33 cellular contexts compared by ENCODE assay signal in the genomic region with DNA sequence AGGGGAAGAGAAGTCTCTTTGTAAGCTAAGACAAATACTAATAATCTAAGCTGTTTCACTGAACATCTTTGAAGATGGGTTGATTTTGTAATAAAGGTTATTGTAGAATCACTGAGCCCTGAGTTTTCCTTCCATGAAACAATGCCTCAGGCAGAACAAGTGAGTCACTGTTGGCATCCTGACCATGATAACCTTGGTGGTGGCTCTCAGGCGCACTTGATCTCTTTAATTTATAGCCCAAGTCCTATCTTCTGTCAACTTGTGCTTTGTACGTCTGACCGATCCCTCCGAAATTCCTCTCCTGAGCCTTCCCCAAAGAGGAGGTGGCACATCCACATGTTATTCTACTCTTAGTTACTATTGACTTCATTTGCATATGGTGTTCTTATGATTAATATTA.
"Had no signal": no experiment of that assay in that cellular context is flagged by ENCODE, and none has a peak within 500 bp of the region (broad histone marks: within the 10 kb centered on the region; RNA-seq: fewer than 3 reads in every experiment).

No MANE protein-coding gene starts in this region.

- H3K4me1 ChIP-seq: ascending aorta, breast epithelium, colonic mucosa, esophagus squamous epithelium, gastroesophageal sphincter, heart right ventricle had no signal

- H3K9me3 ChIP-seq: ascending aorta, breast epithelium, colonic mucosa, esophagus squamous epithelium, gastroesophageal sphincter had no signal

- H3K36me3 ChIP-seq: ascending aorta, breast epithelium, cardiac muscle cell, colonic mucosa, esophagus squamous epithelium, gastroesophageal sphincter, heart right ventricle, WERI-Rb-1 had no signal

- H3K4me3 Mint-ChIP-seq: activated B cell treated with CpG ODN at 0.5 μM for 24 hours; activated CD4-positive, alpha-beta memory T cell treated with anti-CD3 and anti-CD28 coated beads for 36 hours; activated CD4-positive, alpha-beta T cell treated with anti-CD3 and anti-CD28 coated beads for 36 hours; activated CD4-positive, alpha-beta T cell treated with anti-CD3 and anti-CD28 coated beads, Interleukin-2, amount 10 ng/mL, durations not matched to agents 24 days and 14 days; activated CD8-positive, alpha-beta memory T cell treated with anti-CD3 and anti-CD28 coated beads, Interleukin-2, amount 10 ng/mL, durations not matched to agents 7 days and 5 days; activated CD8-positive, alpha-beta T cell treated with anti-CD3 and anti-CD28 coated beads, Interleukin-2, amount 10 ng/mL, durations not matched to agents 7 days and 5 days; activated naive CD4-positive, alpha-beta T cell treated with anti-CD3 and anti-CD28 coated beads for 36 hours; activated naive CD4-positive, alpha-beta T cell treated with anti-CD3 and anti-CD28 coated beads, Interleukin-2, amount 50 U/mL, for 24 hours; activated naive CD8-positive, alpha-beta T cell treated with anti-CD3 and anti-CD28 coated beads for 36 hours; activated naive CD8-positive, alpha-beta T cell treated with anti-CD3 and anti-CD28 coated beads, Interleukin-2, amount 50 U/mL, for 24 hours; activated T-helper 1 cell treated with anti-CD3 and anti-CD28 coated beads, Interleukin-12 subunit alpha, Interleukin-12 subunit beta, Interleukin-2, Interleukin-4 antibody, amounts not matched to agents 30 ng/mL and 10 ng/mL and 1 ng/mL, durations not matched to agents 14 hours and 24 hours and 36 hours; brain; T-helper 1 cell treated with Interleukin-12 subunit alpha and Interleukin-12 subunit beta and Interleukin-4 antibody, amounts not matched to agents 30 μg/mL and 1 μg/mL, for 36 hours had no signal

- H3K4me3 ChIP-seq: ascending aorta, breast epithelium, cardiac muscle cell, colonic mucosa, esophagus squamous epithelium, gastroesophageal sphincter, heart right ventricle had no signal

- H3K27me3 ChIP-seq: ascending aorta, breast epithelium, cardiac muscle cell, colonic mucosa, esophagus squamous epithelium, gastroesophageal sphincter, heart right ventricle had no signal

- H3K27ac ChIP-seq: ascending aorta, breast epithelium, cardiac muscle cell, colonic mucosa, epithelial cell of prostate, esophagus squamous epithelium, gastroesophageal sphincter, heart right ventricle, WERI-Rb-1 had no signal

- H3K9me3 Mint-ChIP-seq: activated B cell treated with CpG ODN at 0.5 μM for 24 hours; activated CD4-positive, alpha-beta T cell treated with anti-CD3 and anti-CD28 coated beads, Interleukin-2, amount 10 ng/mL, durations not matched to agents 24 days and 14 days; activated T-helper 1 cell treated with anti-CD3 and anti-CD28 coated beads, Interleukin-12 subunit alpha, Interleukin-12 subunit beta, Interleukin-2, Interleukin-4 antibody, amounts not matched to agents 30 ng/mL and 10 ng/mL and 1 ng/mL, durations not matched to agents 14 hours and 24 hours and 36 hours; activated T-helper 2 cell treated with anti-CD3 and anti-CD28 coated beads, Interferon-gamma antibody, Interleukin-2, Interleukin-4, amounts not matched to agents 10 μg/mL and 5 μg/mL and 100 μg/mL, durations not matched to agents 14 hours and 24 hours and 36 hours; brain; T-helper 1 cell treated with Interleukin-12 subunit alpha and Interleukin-12 subunit beta and Interleukin-4 antibody, amounts not matched to agents 30 μg/mL and 1 μg/mL, for 36 hours had no signal

- H3K27ac Mint-ChIP-seq: activated B cell treated with CpG ODN at 0.5 μM for 24 hours; activated CD4-positive, alpha-beta memory T cell treated with anti-CD3 and anti-CD28 coated beads for 36 hours; activated CD4-positive, alpha-beta T cell treated with anti-CD3 and anti-CD28 coated beads for 36 hours; activated CD4-positive, alpha-beta T cell treated with anti-CD3 and anti-CD28 coated beads, Interleukin-2, amount 10 ng/mL, durations not matched to agents 24 days and 14 days; activated CD8-positive, alpha-beta memory T cell treated with anti-CD3 and anti-CD28 coated beads, Interleukin-2, amount 10 ng/mL, durations not matched to agents 7 days and 5 days; activated CD8-positive, alpha-beta T cell treated with anti-CD3 and anti-CD28 coated beads, Interleukin-2, amount 10 ng/mL, durations not matched to agents 7 days and 5 days; activated naive CD4-positive, alpha-beta T cell treated with anti-CD3 and anti-CD28 coated beads for 36 hours; activated naive CD4-positive, alpha-beta T cell treated with anti-CD3 and anti-CD28 coated beads, Interleukin-2, amount 50 U/mL, for 24 hours; activated naive CD8-positive, alpha-beta T cell treated with anti-CD3 and anti-CD28 coated beads for 36 hours; activated naive CD8-positive, alpha-beta T cell treated with anti-CD3 and anti-CD28 coated beads, Interleukin-2, amount 50 U/mL, for 24 hours; activated T-helper 1 cell treated with anti-CD3 and anti-CD28 coated beads, Interleukin-12 subunit alpha, Interleukin-12 subunit beta, Interleukin-2, Interleukin-4 antibody, amounts not matched to agents 30 ng/mL and 10 ng/mL and 1 ng/mL, durations not matched to agents 14 hours and 24 hours and 36 hours; activated T-helper 2 cell treated with anti-CD3 and anti-CD28 coated beads, Interferon-gamma antibody, Interleukin-2, Interleukin-4, amounts not matched to agents 10 μg/mL and 5 μg/mL and 100 μg/mL, durations not matched to agents 14 hours and 24 hours and 36 hours; brain; T-helper 1 cell treated with Interleukin-12 subunit alpha and Interleukin-12 subunit beta and Interleukin-4 antibody, amounts not matched to agents 30 μg/mL and 1 μg/mL, for 36 hours had no signal

- DNase-seq: activated B cell treated with CpG ODN at 0.5 μM for 24 hours; activated CD4-positive, alpha-beta memory T cell treated with anti-CD3 and anti-CD28 coated beads for 36 hours; activated CD4-positive, alpha-beta T cell treated with anti-CD3 and anti-CD28 coated beads for 36 hours; activated CD4-positive, alpha-beta T cell treated with anti-CD3 and anti-CD28 coated beads, Interleukin-2, amount 10 ng/mL, durations not matched to agents 24 days and 14 days; activated CD4-positive, CD25-positive, alpha-beta regulatory T cell treated with anti-CD3 and anti-CD28 coated beads, Interleukin-2, amount 50 U/mL, for 72 hours; activated CD8-positive, alpha-beta memory T cell treated with anti-CD3 and anti-CD28 coated beads, Interleukin-2, amount 10 ng/mL, durations not matched to agents 7 days and 5 days; activated CD8-positive, alpha-beta memory T cell treated with anti-CD3 and anti-CD28 coated beads, Interleukin-2, amount 50 U/mL, for 4 hours; activated CD8-positive, alpha-beta T cell treated with anti-CD3 and anti-CD28 coated beads, Interleukin-2, amount 10 ng/mL, durations not matched to agents 7 days and 5 days; activated effector memory CD4-positive, alpha-beta T cell treated with anti-CD3 and anti-CD28 coated beads, Interleukin-2, amount 50 U/mL, for 16 hours; activated naive CD4-positive, alpha-beta T cell treated with anti-CD3 and anti-CD28 coated beads for 36 hours; activated naive CD8-positive, alpha-beta T cell treated with anti-CD3 and anti-CD28 coated beads for 36 hours; activated naive CD8-positive, alpha-beta T cell treated with anti-CD3 and anti-CD28 coated beads, Interleukin-2, amount 50 U/mL, for 24 hours; activated T-cell treated with anti-CD3 and anti-CD28 coated beads, Interleukin-2, amount 50 U/mL, for 1 hour; activated T-cell treated with anti-CD3 and anti-CD28 coated beads, Interleukin-2, amount 50 U/mL, for 48 hours; central memory CD4-positive, alpha-beta T cell; cerebellar nuclear complex; colonic mucosa; effector CD8-positive, alpha-beta T cell; esophagus squamous epithelium; foreskin melanocyte; heart right ventricle; T-helper 9 cell; WERI-Rb-1 had no signal

- H3K4me1 Mint-ChIP-seq: activated B cell treated with CpG ODN at 0.5 μM for 24 hours; activated CD4-positive, alpha-beta T cell treated with anti-CD3 and anti-CD28 coated beads for 36 hours; activated CD4-positive, alpha-beta T cell treated with anti-CD3 and anti-CD28 coated beads, Interleukin-2, amount 10 ng/mL, durations not matched to agents 24 days and 14 days; activated CD8-positive, alpha-beta memory T cell treated with anti-CD3 and anti-CD28 coated beads, Interleukin-2, amount 10 ng/mL, durations not matched to agents 7 days and 5 days; activated naive CD4-positive, alpha-beta T cell treated with anti-CD3 and anti-CD28 coated beads, Interleukin-2, amount 50 U/mL, for 24 hours; activated naive CD8-positive, alpha-beta T cell treated with anti-CD3 and anti-CD28 coated beads for 36 hours; activated naive CD8-positive, alpha-beta T cell treated with anti-CD3 and anti-CD28 coated beads, Interleukin-2, amount 50 U/mL, for 24 hours; brain had no signal

- H3K36me3 Mint-ChIP-seq: activated CD4-positive, alpha-beta memory T cell treated with anti-CD3 and anti-CD28 coated beads for 36 hours; activated CD8-positive, alpha-beta memory T cell treated with anti-CD3 and anti-CD28 coated beads, Interleukin-2, amount 10 ng/mL, durations not matched to agents 7 days and 5 days; activated naive CD4-positive, alpha-beta T cell treated with anti-CD3 and anti-CD28 coated beads, Interleukin-2, amount 50 U/mL, for 24 hours; activated naive CD8-positive, alpha-beta T cell treated with anti-CD3 and anti-CD28 coated beads for 36 hours; brain had no signal

- H3K27me3 Mint-ChIP-seq: activated B cell treated with CpG ODN at 0.5 μM for 24 hours; activated CD4-positive, alpha-beta memory T cell treated with anti-CD3 and anti-CD28 coated beads for 36 hours; activated CD4-positive, alpha-beta T cell treated with anti-CD3 and anti-CD28 coated beads for 36 hours; activated CD4-positive, alpha-beta T cell treated with anti-CD3 and anti-CD28 coated beads, Interleukin-2, amount 10 ng/mL, durations not matched to agents 24 days and 14 days; activated CD8-positive, alpha-beta memory T cell treated with anti-CD3 and anti-CD28 coated beads, Interleukin-2, amount 10 ng/mL, durations not matched to agents 7 days and 5 days; activated naive CD4-positive, alpha-beta T cell treated with anti-CD3 and anti-CD28 coated beads, Interleukin-2, amount 50 U/mL, for 24 hours; activated naive CD8-positive, alpha-beta T cell treated with anti-CD3 and anti-CD28 coated beads for 36 hours; activated naive CD8-positive, alpha-beta T cell treated with anti-CD3 and anti-CD28 coated beads, Interleukin-2, amount 50 U/mL, for 24 hours had no signal
